1 cellular context compared by ENCODE assay signal in the genomic region with DNA sequence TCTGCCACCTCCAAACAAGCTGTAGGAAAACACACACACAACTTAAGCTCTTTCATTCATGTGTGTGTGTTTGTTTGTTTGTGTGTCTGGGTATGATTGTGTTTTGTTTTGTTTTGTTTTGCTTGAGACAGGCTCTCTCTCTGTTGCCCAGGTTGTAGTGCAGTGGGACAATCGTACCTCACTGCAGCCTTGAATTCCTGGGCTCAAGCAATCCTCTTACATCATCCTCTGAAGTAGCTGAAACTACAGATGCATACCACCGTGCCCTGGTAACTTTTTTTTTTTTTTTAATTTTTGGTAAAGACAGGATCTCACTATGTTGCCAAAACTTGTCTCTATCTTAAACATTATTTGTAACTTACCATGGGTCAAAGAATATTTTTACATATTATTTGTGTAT.
TF ChIP-seq lines count a peak whose summit lies in the region.

No MANE protein-coding gene starts in this region.

TF ChIP-seq in SK-N-SH treated with all-trans-retinoic acid at 6 μM for 48 hours, 23 proteins besides CTCF, POLR2A, EP300 and RAD21 (continued from another document):
- TF ChIP-seq, protein P1, sequence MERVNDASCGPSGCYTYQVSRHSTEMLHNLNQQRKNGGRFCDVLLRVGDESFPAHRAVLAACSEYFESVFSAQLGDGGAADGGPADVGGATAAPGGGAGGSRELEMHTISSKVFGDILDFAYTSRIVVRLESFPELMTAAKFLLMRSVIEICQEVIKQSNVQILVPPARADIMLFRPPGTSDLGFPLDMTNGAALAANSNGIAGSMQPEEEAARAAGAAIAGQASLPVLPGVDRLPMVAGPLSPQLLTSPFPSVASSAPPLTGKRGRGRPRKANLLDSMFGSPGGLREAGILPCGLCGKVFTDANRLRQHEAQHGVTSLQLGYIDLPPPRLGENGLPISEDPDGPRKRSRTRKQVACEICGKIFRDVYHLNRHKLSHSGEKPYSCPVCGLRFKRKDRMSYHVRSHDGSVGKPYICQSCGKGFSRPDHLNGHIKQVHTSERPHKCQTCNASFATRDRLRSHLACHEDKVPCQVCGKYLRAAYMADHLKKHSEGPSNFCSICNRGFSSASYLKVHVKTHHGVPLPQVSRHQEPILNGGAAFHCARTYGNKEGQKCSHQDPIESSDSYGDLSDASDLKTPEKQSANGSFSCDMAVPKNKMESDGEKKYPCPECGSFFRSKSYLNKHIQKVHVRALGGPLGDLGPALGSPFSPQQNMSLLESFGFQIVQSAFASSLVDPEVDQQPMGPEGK (CRISPR knock-in tag; IDR thresholded peaks at IDR 0.05; ENCODE audit: borderline replicate concordance): no peak
